ENCODE assay signal across 8 cellular contexts in genomic region chr3:15797600-15798303, GRCh38. TPM values are rescaled to one million over a fixed set of nuclear protein-coding genes. Genes with fewer than 3 reads are reported as not detected.
A peak's percentile ranks its signal among the peaks of the same experiment; 100 is the strongest.
DNase-seq lines count a peak whose midpoint lies in the region; ATAC-seq, FAIRE-seq and TF ChIP-seq lines count a peak whose summit lies in the region.

Gene ANKRD28 (minus strand): TSS chr3:15797979. CDS start chr3:15796521, 1,458 bp downstream.

- peaks cover 56% of the 10 kb centered on the region for H3K79me2 ChIP-seq in keratinocyte (ENCODE audit: control insufficient read depth, insufficient read depth, low read length)

- CTCF ChIA-PET in RWPE1 (lab: Yijun Ruan, JAX), result interaction anchor here (1.0 kb wide), 1 partner anchor 9 kb away, joined by 3 read pairs; no protein-coding TSS in a partner anchor

- H3K9ac ChIP-seq in keratinocyte (ENCODE audit: control insufficient read depth, extremely low read depth, insufficient read depth, low read length), result peak within 1 kb of the TSS; percentile 81

- peak; percentile 28; the same call in 1 of the 2 replicates for TF ChIP-seq CTCF in RWPE1 (conservative IDR thresholded peaks at IDR 0.05; ENCODE audit: low read depth)
- peak in 2 of 3 experiments; percentile 9 to 19 for TF ChIP-seq CTCF in keratinocyte (optimal IDR thresholded peaks at IDR 0.05 in 1 of 3, IDR thresholded peaks at IDR 0.05 in 1 of 3, conservative IDR thresholded peaks at IDR 0.05 in 1 of 3; ENCODE audit: extremely low read depth in 1 of 3, insufficient read depth in 2 of 3, low read length in 3 of 3)

- H3K9me1 ChIP-seq in keratinocyte (ENCODE audit: control insufficient read depth, extremely low read depth, insufficient read depth, low read length), result no peaks in the 10 kb centered on the region

- FAIRE-seq in keratinocyte (lab: Jason Lieb, UNC), result peak; percentile 90

- H3K4me1 ChIP-seq in keratinocyte (ENCODE audit: control insufficient read depth, extremely low read depth, insufficient read depth, low read length), result peaks cover 23% of the 10 kb centered on the region

- peak; percentile 34 for ATAC-seq in HG02981 (IDR thresholded peaks at IDR 0.05; ENCODE audit: unreplicated experiment)

- no peaks in the 10 kb centered on the region for H3K36me3 ChIP-seq in keratinocyte (ENCODE audit: control insufficient read depth in 2 of 2, extremely low read depth in 1 of 2, insufficient read depth in 2 of 2, low read length in 2 of 2)

- DNase-seq in GF-D8 (lab: John Stamatoyannopoulos, UW), result peak; percentile 93
- peak; percentile 42 for DNase-seq in RWPE1 (ENCODE audit: low spot score)
- peak; percentile 41 for DNase-seq in cerebellum (ENCODE audit: low spot score)
- DNase-seq in keratinocyte (ENCODE audit: low read depth, low spot score), result peak; percentile 59
- no peak for DNase-seq in NCI-H2029 (lab: John Stamatoyannopoulos, UW)
- DNase-seq in effector CD8-positive, alpha-beta T cell (lab: John Stamatoyannopoulos, UW), result no peak

- dilution Hi-C loops in keratinocyte (cut with MboI; ENCODE audit: extremely low pct_ligation_motif_present, low sequenced_read_pairs), result no loop called here

- POLR2A ChIA-PET in RWPE1 (lab: Yijun Ruan, JAX; ENCODE audit: low non-redundant PET), result no interaction called here

- peak within 1 kb of the TSS; percentile 18 to 71 (median 36) for H3K4me3 ChIP-seq in keratinocyte (ENCODE audit: control insufficient read depth in 2 of 3, extremely low read depth in 1 of 3, insufficient read depth in 2 of 3, low read depth in 1 of 3, low read length in 3 of 3)
- peak within 1 kb of the TSS; percentile 21 to 38 (median 26) for H3K4me3 ChIP-seq in skin epidermis

- no peaks in the 10 kb centered on the region for H3K9me3 ChIP-seq in keratinocyte (ENCODE audit: control insufficient read depth, low read depth, low read length)

- no peaks in the 10 kb centered on the region for H3K27me3 ChIP-seq in keratinocyte (ENCODE audit: control insufficient read depth, extremely low read depth, insufficient read depth, low read length)

- H3K27ac ChIP-seq in RWPE1, result no peak within 1 kb of the TSS
- peak within 1 kb of the TSS; percentile 89 for H3K27ac ChIP-seq in keratinocyte (ENCODE audit: control insufficient read depth, insufficient read depth, low read length)
- H3K27ac ChIP-seq in skin epidermis, result peak within 1 kb of the TSS; percentile 20 to 89 (median 76)

- H4K20me1 ChIP-seq in keratinocyte (ENCODE audit: control insufficient read depth, extremely low read depth, insufficient read depth, low read length), result no peaks in the 10 kb centered on the region

- H2AFZ ChIP-seq in keratinocyte (ENCODE audit: control insufficient read depth, low read length), result no peak within 1 kb of the TSS

- H3K4me2 ChIP-seq in keratinocyte (ENCODE audit: control insufficient read depth, extremely low read depth, insufficient read depth, low read depth, low read length), result peak within 1 kb of the TSS; percentile 72

RNA-seq across cellular contexts. Expression of gene ANKRD28, which starts in this region (rescaled TPM):
- 117 TPM for total RNA-seq in cerebellum
- 16.4 to 32.7 TPM (median 22.0 TPM) in 3 replicates for polyA plus RNA-seq in keratinocyte
- 20.7 TPM for polyA plus RNA-seq in keratinocyte (2011; ENCODE audit: low read depth)
- 11.3 and 20.7 TPM in 2 replicates for polyA plus RNA-seq in keratinocyte (2011; cell fraction: cytosol; rRNA removed)
- polyA plus RNA-seq in keratinocyte (2011; cell fraction: nucleus; rRNA removed), result 27.6 and 33.4 TPM in 2 replicates
- polyA plus RNA-seq in keratinocyte (2012; ENCODE audit: low replicate concordance), result 11.8 and 20.4 TPM in 2 replicates
- 25.9 to 81.2 TPM (median 30.5 TPM) in 3 replicates for polyA minus RNA-seq in keratinocyte
- polyA minus RNA-seq in keratinocyte (2011; cell fraction: cytosol; rRNA and poly(A)+ RNA removed), result 24.9 TPM
- polyA minus RNA-seq in keratinocyte (2011; cell fraction: nucleus; rRNA and poly(A)+ RNA removed), result 30.4 and 65.2 TPM in 2 replicates

Comparison
In these comparisons a context has a peak if more than half of its experiments do, and no peak if none do; other contexts are left out.
1. DNase-seq: peak in GF-D8 (single experiment), RWPE1 (single experiment), cerebellum (single experiment) and keratinocyte (single experiment); none in NCI-H2029 (single experiment) and effector CD8-positive, alpha-beta T cell (single experiment).